In the genomic region with DNA sequence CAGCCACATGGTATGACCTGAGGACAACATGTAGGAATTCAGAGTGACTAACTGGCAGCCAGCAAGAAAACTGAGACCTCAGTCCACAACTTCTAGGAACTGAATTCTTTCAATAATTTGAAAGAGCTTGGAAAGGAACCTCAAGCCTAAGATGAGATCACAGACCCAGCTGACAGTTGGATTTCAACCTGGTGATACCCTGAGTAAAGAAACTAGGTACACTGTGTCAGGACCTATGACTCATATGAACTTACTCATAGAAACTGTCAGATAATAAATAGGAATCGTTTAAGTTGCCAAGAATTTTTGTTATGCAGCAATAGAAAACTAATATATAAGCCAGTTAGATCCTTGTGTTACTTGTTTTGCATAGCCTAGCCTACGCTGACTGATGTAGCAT, we compare ENCODE assay signal across 25 cellular contexts.
"Had no signal": no experiment of that assay in that cellular context is flagged by ENCODE, and none has a peak within 500 bp of the region (broad histone marks: within the 10 kb centered on the region; RNA-seq: fewer than 3 reads in every experiment).

No MANE protein-coding gene starts in this region.

- H3K27me3 ChIP-seq: ascending aorta, esophagus squamous epithelium, neural progenitor cell, right lobe of liver, testis, transverse colon had no signal

- DNase-seq: activated CD4-positive, alpha-beta T cell treated with anti-CD3 and anti-CD28 coated beads for 4 hours; activated CD4-positive, alpha-beta T cell treated with anti-CD3 and anti-CD28 coated beads, Interleukin-2, amount 50 U/mL, for 48 hours; activated CD8-positive, alpha-beta memory T cell treated with anti-CD3 and anti-CD28 coated beads for 24 hours; activated effector memory CD4-positive, alpha-beta T cell treated with anti-CD3 and anti-CD28 coated beads, Interleukin-2, amount 50 U/mL, for 16 hours; activated naive CD4-positive, alpha-beta T cell treated with anti-CD3 and anti-CD28 coated beads for 36 hours; activated naive CD8-positive, alpha-beta T cell treated with anti-CD3 and anti-CD28 coated beads, Interleukin-2, amount 10 ng/mL, durations not matched to agents 7 days and 5 days; endodermal cell; esophagus squamous epithelium; foreskin melanocyte; naive thymus-derived CD8-positive, alpha-beta T cell; occipital lobe; right lobe of liver; stimulated activated CD4-positive, alpha-beta T cell treated with anti-CD3 and anti-CD28 coated beads, Interleukin-4, amount 100 ng/mL, for 1 hour; stimulated activated naive CD8-positive, alpha-beta T cell treated with anti-CD3 and anti-CD28 coated beads, Interleukin-15, Interleukin-2, amounts not matched to agents 100 U/mL and 50 U/mL, for 24 hours; T-helper 9 cell; testis; transverse colon had no signal

- H3K9ac ChIP-seq: neural progenitor cell had no signal

- H3K27ac ChIP-seq: ascending aorta, esophagus squamous epithelium, neural progenitor cell, right lobe of liver, testis, transverse colon, VCaP had no signal

- H3K9me3 ChIP-seq: ascending aorta, esophagus squamous epithelium, right lobe of liver, testis, transverse colon had no signal

- H3K4me3 Mint-ChIP-seq: activated naive CD4-positive, alpha-beta T cell treated with anti-CD3 and anti-CD28 coated beads for 36 hours; activated naive CD8-positive, alpha-beta T cell treated with anti-CD3 and anti-CD28 coated beads, Interleukin-2, amount 10 ng/mL, durations not matched to agents 7 days and 5 days; activated T-helper 1 cell treated with anti-CD3 and anti-CD28 coated beads, Interleukin-12 subunit alpha, Interleukin-12 subunit beta, Interleukin-2, Interleukin-4 antibody, amounts not matched to agents 30 ng/mL and 10 ng/mL and 1 ng/mL, durations not matched to agents 14 hours and 24 hours and 36 hours; central memory CD8-positive, alpha-beta T cell; dendritic cell treated with granulocyte-macrophage colony-stimulating factor and Interleukin-4, amounts not matched to agents 40 ng/mL and 50 ng/mL, for 4 days; endodermal cell; memory B cell; naive thymus-derived CD8-positive, alpha-beta T cell; neural progenitor cell; T-helper 1 cell treated with Interleukin-12 subunit alpha and Interleukin-12 subunit beta and Interleukin-4 antibody, amounts not matched to agents 30 μg/mL and 1 μg/mL, for 36 hours had no signal

- H3K36me3 ChIP-seq: ascending aorta, esophagus squamous epithelium, neural progenitor cell, right lobe of liver, transverse colon had no signal

- H3K4me1 ChIP-seq: ascending aorta, esophagus squamous epithelium, neural progenitor cell, right lobe of liver, testis, transverse colon had no signal

- H3K4me1 Mint-ChIP-seq: activated naive CD8-positive, alpha-beta T cell treated with anti-CD3 and anti-CD28 coated beads, Interleukin-2, amount 10 ng/mL, durations not matched to agents 7 days and 5 days; central memory CD8-positive, alpha-beta T cell; endodermal cell; memory B cell; naive thymus-derived CD8-positive, alpha-beta T cell; neural progenitor cell had no signal

- H3K9me3 Mint-ChIP-seq: activated naive CD4-positive, alpha-beta T cell treated with anti-CD3 and anti-CD28 coated beads for 36 hours; activated naive CD8-positive, alpha-beta T cell treated with anti-CD3 and anti-CD28 coated beads, Interleukin-2, amount 10 ng/mL, durations not matched to agents 7 days and 5 days; activated T-helper 1 cell treated with anti-CD3 and anti-CD28 coated beads, Interleukin-12 subunit alpha, Interleukin-12 subunit beta, Interleukin-2, Interleukin-4 antibody, amounts not matched to agents 30 ng/mL and 10 ng/mL and 1 ng/mL, durations not matched to agents 14 hours and 24 hours and 36 hours; dendritic cell treated with granulocyte-macrophage colony-stimulating factor and Interleukin-4, amounts not matched to agents 40 ng/mL and 50 ng/mL, for 4 days; neural progenitor cell; T-helper 1 cell treated with Interleukin-12 subunit alpha and Interleukin-12 subunit beta and Interleukin-4 antibody, amounts not matched to agents 30 μg/mL and 1 μg/mL, for 36 hours had no signal

- H3K4me2 ChIP-seq: neural progenitor cell had no signal

- H3K27me3 Mint-ChIP-seq: activated naive CD8-positive, alpha-beta T cell treated with anti-CD3 and anti-CD28 coated beads, Interleukin-2, amount 10 ng/mL, durations not matched to agents 7 days and 5 days; central memory CD8-positive, alpha-beta T cell; dendritic cell treated with granulocyte-macrophage colony-stimulating factor and Interleukin-4, amounts not matched to agents 40 ng/mL and 50 ng/mL, for 4 days; memory B cell; naive thymus-derived CD8-positive, alpha-beta T cell had no signal

- H2AFZ ChIP-seq: neural progenitor cell had no signal

- ATAC-seq: naive thymus-derived CD8-positive, alpha-beta T cell; right lobe of liver; stimulated activated naive CD8-positive, alpha-beta T cell treated with anti-CD3 and anti-CD28 coated beads, Interleukin-15, Interleukin-2, amounts not matched to agents 100 U/mL and 50 U/mL, for 24 hours had no signal

- H3K4me3 ChIP-seq: ascending aorta, esophagus squamous epithelium, neural progenitor cell, right lobe of liver, testis, transverse colon had no signal

- H3K36me3 Mint-ChIP-seq: activated naive CD8-positive, alpha-beta T cell treated with anti-CD3 and anti-CD28 coated beads, Interleukin-2, amount 10 ng/mL, durations not matched to agents 7 days and 5 days; memory B cell; naive thymus-derived CD8-positive, alpha-beta T cell; neural progenitor cell had no signal

- H3K27ac Mint-ChIP-seq: activated naive CD4-positive, alpha-beta T cell treated with anti-CD3 and anti-CD28 coated beads for 36 hours; activated naive CD8-positive, alpha-beta T cell treated with anti-CD3 and anti-CD28 coated beads, Interleukin-2, amount 10 ng/mL, durations not matched to agents 7 days and 5 days; activated T-helper 1 cell treated with anti-CD3 and anti-CD28 coated beads, Interleukin-12 subunit alpha, Interleukin-12 subunit beta, Interleukin-2, Interleukin-4 antibody, amounts not matched to agents 30 ng/mL and 10 ng/mL and 1 ng/mL, durations not matched to agents 14 hours and 24 hours and 36 hours; dendritic cell treated with granulocyte-macrophage colony-stimulating factor and Interleukin-4, amounts not matched to agents 40 ng/mL and 50 ng/mL, for 4 days; endodermal cell; memory B cell; naive thymus-derived CD8-positive, alpha-beta T cell; neural progenitor cell; T-helper 1 cell treated with Interleukin-12 subunit alpha and Interleukin-12 subunit beta and Interleukin-4 antibody, amounts not matched to agents 30 μg/mL and 1 μg/mL, for 36 hours had no signal
